ENCODE assay signal across 1 cellular context in genomic region chr1:44721521-44722361, GRCh38.
TF ChIP-seq lines count a peak whose summit lies in the region.

No MANE protein-coding gene starts in this region.

TF ChIP-seq in WTC11, 78 proteins besides CTCF, POLR2A, EP300 and RAD21 (continued from another document and continues in another):
- TF ChIP-seq TP53 (CRISPR knock-in tag; IDR thresholded peaks at IDR 0.05) = no peak
- peak; percentile 39; the same call in 1 of the 2 replicates for TF ChIP-seq MXD4 (CRISPR knock-in tag; IDR thresholded peaks at IDR 0.05; ENCODE audit: borderline replicate concordance)
- TF ChIP-seq ZNF317 (CRISPR knock-in tag; IDR thresholded peaks at IDR 0.05; ENCODE audit: borderline replicate concordance, low read depth) = no peak
- TF ChIP-seq ZNF512 (CRISPR knock-in tag; IDR thresholded peaks at IDR 0.05; ENCODE audit: borderline replicate concordance) = peak; percentile 86; the same call in 1 of the 2 replicates
- TF ChIP-seq NFYB (CRISPR knock-in tag; conservative IDR thresholded peaks at IDR 0.05; ENCODE audit: low read depth) = peak; percentile 54
- TF ChIP-seq EMX1 (CRISPR knock-in tag; IDR thresholded peaks at IDR 0.05) = peak; percentile 100
- TF ChIP-seq NFATC4 (CRISPR knock-in tag; IDR thresholded peaks at IDR 0.05) = peak; percentile 100
- TF ChIP-seq FOXP1 (CRISPR knock-in tag; IDR thresholded peaks at IDR 0.05; ENCODE audit: borderline replicate concordance) = peak; percentile 94
- 0 out of 2 replicates have a peak, but pooled peaks have one; percentile 13 for TF ChIP-seq ZNF423 (CRISPR knock-in tag; IDR thresholded peaks at IDR 0.05)
- TF ChIP-seq MLX (CRISPR knock-in tag; IDR thresholded peaks at IDR 0.05) = peak; percentile 95; the same call in 1 of the 2 replicates
- TF ChIP-seq ZNF416 (CRISPR knock-in tag; IDR thresholded peaks at IDR 0.05) = peak; percentile 100
- no peak for TF ChIP-seq ZNF219 (CRISPR knock-in tag; IDR thresholded peaks at IDR 0.05; ENCODE audit: borderline replicate concordance)
- TF ChIP-seq PREB (CRISPR knock-in tag; IDR thresholded peaks at IDR 0.05; ENCODE audit: borderline replicate concordance) = peak; percentile 97; the same call in 1 of the 2 replicates
- no peak for TF ChIP-seq ZNF396 (CRISPR knock-in tag; IDR thresholded peaks at IDR 0.05; ENCODE audit: borderline replicate concordance)
- TF ChIP-seq CREM (CRISPR knock-in tag; IDR thresholded peaks at IDR 0.05) = peak; percentile 78
- TF ChIP-seq RORB (CRISPR knock-in tag; IDR thresholded peaks at IDR 0.05) = no peak
- peak; percentile 84 for TF ChIP-seq SP1 (CRISPR knock-in tag; conservative IDR thresholded peaks at IDR 0.05)
- TF ChIP-seq STAT6 (CRISPR knock-in tag; conservative IDR thresholded peaks at IDR 0.05; ENCODE audit: low read depth) = no peak
- peak; percentile 93 for TF ChIP-seq ZNF232 (CRISPR knock-in tag; IDR thresholded peaks at IDR 0.05)
- TF ChIP-seq CREB1 (CRISPR knock-in tag; IDR thresholded peaks at IDR 0.05) = peak; percentile 94
- 0 out of 2 replicates have a peak, but pooled peaks have one; percentile 40 for TF ChIP-seq ZNF263 (CRISPR knock-in tag; IDR thresholded peaks at IDR 0.05; ENCODE audit: low read depth)
- TF ChIP-seq USF1 (CRISPR knock-in tag; IDR thresholded peaks at IDR 0.05) = peak; percentile 74
- peak; percentile 91; the same call in 1 of the 2 replicates for TF ChIP-seq ATF1 (CRISPR knock-in tag; IDR thresholded peaks at IDR 0.05)
- peak; percentile 80; the same call in 1 of the 2 replicates for TF ChIP-seq ARID4B (CRISPR knock-in tag; IDR thresholded peaks at IDR 0.05; ENCODE audit: borderline replicate concordance)
- TF ChIP-seq AR (CRISPR knock-in tag; IDR thresholded peaks at IDR 0.05) = peak; percentile 100
- TF ChIP-seq USF2 (CRISPR knock-in tag; IDR thresholded peaks at IDR 0.05) = no peak
- peak; percentile 77; the same call in 1 of the 2 replicates for TF ChIP-seq ELF4 (CRISPR knock-in tag; IDR thresholded peaks at IDR 0.05; ENCODE audit: low read depth)
- TF ChIP-seq PRRX2 (CRISPR knock-in tag; IDR thresholded peaks at IDR 0.05) = peak; percentile 100
- peak; percentile 70; the same call in 1 of the 2 replicates for TF ChIP-seq ZSCAN18 (CRISPR knock-in tag; IDR thresholded peaks at IDR 0.05)
- peak; percentile 93; the same call in 1 of the 2 replicates for TF ChIP-seq TEAD4 (CRISPR knock-in tag; IDR thresholded peaks at IDR 0.05)
- TF ChIP-seq JAZF1 (CRISPR knock-in tag; IDR thresholded peaks at IDR 0.05) = no peak
- no peak for TF ChIP-seq SOX15 (CRISPR knock-in tag; IDR thresholded peaks at IDR 0.05)
- peak; percentile 98 for TF ChIP-seq TEAD1 (CRISPR knock-in tag; IDR thresholded peaks at IDR 0.05)
- no peak for TF ChIP-seq RELA (CRISPR knock-in tag; IDR thresholded peaks at IDR 0.05; ENCODE audit: borderline replicate concordance)
- TF ChIP-seq IRF2 (CRISPR knock-in tag; IDR thresholded peaks at IDR 0.05; ENCODE audit: borderline replicate concordance, low read depth) = no peak
- TF ChIP-seq KAT7 (CRISPR knock-in tag; IDR thresholded peaks at IDR 0.05; ENCODE audit: borderline replicate concordance) = no peak
- TF ChIP-seq ZBTB21 (CRISPR knock-in tag; IDR thresholded peaks at IDR 0.05; ENCODE audit: borderline replicate concordance) = no peak
- TF ChIP-seq E2F4 (CRISPR knock-in tag; IDR thresholded peaks at IDR 0.05; ENCODE audit: borderline replicate concordance, low read depth) = peak; percentile 88; the same call in 1 of the 2 replicates
- peak; percentile 88; the same call in 1 of the 2 replicates for TF ChIP-seq FOXJ3 (CRISPR knock-in tag; IDR thresholded peaks at IDR 0.05; ENCODE audit: borderline replicate concordance)
- no peak for TF ChIP-seq E2F1 (CRISPR knock-in tag; IDR thresholded peaks at IDR 0.05)
- no peak for TF ChIP-seq GRHL2 (CRISPR knock-in tag; IDR thresholded peaks at IDR 0.05; ENCODE audit: insufficient replicate concordance, severe bottlenecking)
- TF ChIP-seq NR1H2 (CRISPR knock-in tag; IDR thresholded peaks at IDR 0.05) = 0 out of 2 replicates have a peak, but pooled peaks have one; percentile 48
